19 cellular contexts compared by ENCODE assay signal in genomic region chr10:52376665-52377354, GRCh38.
"Had no signal": no experiment of that assay in that cellular context is flagged by ENCODE, and none has a peak within 500 bp of the region (broad histone marks: within the 10 kb centered on the region; RNA-seq: fewer than 3 reads in every experiment).

No MANE protein-coding gene starts in this region.

- H3K27ac ChIP-seq: foreskin keratinocyte, left ventricle myocardium inferior, lower lobe of right lung, psoas muscle, right lobe of liver, spleen, testis, tibial nerve had no signal

- DNase-seq: erythroblast; foreskin keratinocyte; kidney; left cardiac atrium; left ventricle myocardium inferior; lower lobe of right lung; midbrain; psoas muscle; retina; right lobe of liver; spleen; stimulated activated CD4-positive, alpha-beta T cell treated with anti-CD3 and anti-CD28 coated beads, Interleukin-15, amount 100 ng/mL, for 24 hours; stimulated activated CD4-positive, alpha-beta T cell treated with anti-CD3 and anti-CD28 coated beads, Interleukin-1b, Interleukin-23, amount 100 ng/mL, for 48 hours; stimulated activated CD4-positive, alpha-beta T cell treated with anti-CD3 and anti-CD28 coated beads, Interleukin-4, amount 100 ng/mL, for 24 hours; stimulated activated naive CD8-positive, alpha-beta T cell treated with anti-CD3 and anti-CD28 coated beads, Interleukin-15, amount 100 ng/mL, for 72 hours; testis had no signal

- ATAC-seq: foreskin keratinocyte; left cardiac atrium; lower lobe of right lung; natural killer cell treated with Interleukin-12 subunit alpha and Interleukin-12 subunit beta and Interleukin-15 and Interleukin-18, amount 100 ng/mL, for 72 hours; psoas muscle; stimulated activated memory B cell treated with anti-CD40 and anti-IgM and Interleukin-4, amounts not matched to agents 10 μg/mL and 1 μg/mL and 100 μg/mL, for 72 hours; stimulated activated naive CD8-positive, alpha-beta T cell treated with anti-CD3 and anti-CD28 coated beads, Interleukin-15, amount 100 ng/mL, for 72 hours had no signal

- H3K36me3 ChIP-seq: left ventricle myocardium inferior, lower lobe of right lung, right lobe of liver, spleen, tibial nerve had no signal

- H3K4me1 ChIP-seq: foreskin keratinocyte, left ventricle myocardium inferior, lower lobe of right lung, psoas muscle, right lobe of liver, spleen, testis, tibial nerve had no signal

- H3K9me3 ChIP-seq: lower lobe of right lung, psoas muscle, right lobe of liver, testis had no signal

- H3K27me3 ChIP-seq: foreskin keratinocyte, right lobe of liver, spleen, testis, tibial nerve had no signal

- H3K4me3 ChIP-seq: left ventricle myocardium inferior, lower lobe of right lung, psoas muscle, right lobe of liver, spleen, testis, tibial nerve had no signal
